Comparison of ENCODE assay signal across 33 cellular contexts in genomic region chr10:108755661-108756060, GRCh38.
"Had no signal": no experiment of that assay in that cellular context is flagged by ENCODE, and none has a peak within 500 bp of the region (broad histone marks: within the 10 kb centered on the region; RNA-seq: fewer than 3 reads in every experiment).

No MANE protein-coding gene starts in this region.

- H3K9me3 Mint-ChIP-seq: activated CD8-positive, alpha-beta T cell treated with anti-CD3 and anti-CD28 coated beads for 36 hours; brain; mesothelial cell of epicardium; nephron progenitor cell; stimulated activated naive B cell treated with anti-CD40 and anti-IgM and Interleukin-4, amounts not matched to agents 10 μg/mL and 1 μg/mL and 100 μg/mL, for 72 hours had no signal

- DNase-seq: activated CD4-positive, alpha-beta T cell treated with anti-CD3 and anti-CD28 coated beads for 1 hour; activated CD4-positive, alpha-beta T cell treated with anti-CD3 and anti-CD28 coated beads, Interleukin-2, amount 50 U/mL, for 1 hour; activated CD8-positive, alpha-beta T cell treated with anti-CD3 and anti-CD28 coated beads for 36 hours; activated gamma-delta T cell treated with Interleukin-2 at 50 U/mL for 16 hours; activated naive CD4-positive, alpha-beta T cell treated with anti-CD3 and anti-CD28 coated beads, Interleukin-2, amount 50 U/mL, for 16 hours; activated T-cell treated with anti-CD3 and anti-CD28 coated beads, Interleukin-2, amount 50 U/mL, for 4 hours; dorsolateral prefrontal cortex; effector memory CD8-positive, alpha-beta T cell; foreskin keratinocyte; heart left ventricle; hypothalamus; immature natural killer cell; left ventricle myocardium inferior; mammary epithelial cell; naive B cell; nephron progenitor cell; ovary; sigmoid colon; small intestine; stimulated activated CD4-positive, alpha-beta T cell treated with anti-CD3 and anti-CD28 coated beads, Interleukin-1b, Interleukin-23, amount 100 ng/mL, for 48 hours; stimulated activated naive B cell treated with anti-CD40 and anti-IgM and Interleukin-4, amounts not matched to agents 10 μg/mL and 1 μg/mL and 100 μg/mL, for 72 hours; stomach; T-helper 17 cell; T1000; tibial artery; upper lobe of right lung had no signal

- H3K27me3 ChIP-seq: cardiac muscle cell, foreskin keratinocyte, heart left ventricle, ovary, sigmoid colon, stomach, tibial artery, upper lobe of right lung had no signal

- H3K27me3 Mint-ChIP-seq: activated CD8-positive, alpha-beta T cell treated with anti-CD3 and anti-CD28 coated beads for 36 hours; activated T-helper 17 cell treated with anti-CD3 and anti-CD28 coated beads, Interleukin-2, amount 50 U/mL, for 72 hours; effector memory CD8-positive, alpha-beta T cell; stimulated activated naive B cell treated with anti-CD40 and anti-IgM and Interleukin-4, amounts not matched to agents 10 μg/mL and 1 μg/mL and 100 μg/mL, for 72 hours; T-helper 17 cell had no signal

- H3K27ac ChIP-seq: cardiac muscle cell, coronary artery, dorsolateral prefrontal cortex, foreskin keratinocyte, heart left ventricle, left ventricle myocardium inferior, ovary, prostate gland, sigmoid colon, stomach, tibial artery, upper lobe of right lung had no signal

- H3K4me3 ChIP-seq: cardiac muscle cell, coronary artery, dorsolateral prefrontal cortex, heart left ventricle, left ventricle myocardium inferior, ovary, prostate gland, sigmoid colon, stomach, tibial artery, upper lobe of right lung had no signal

- H3K36me3 ChIP-seq: cardiac muscle cell, heart left ventricle, left ventricle myocardium inferior, ovary, prostate gland, sigmoid colon, stomach, tibial artery, upper lobe of right lung had no signal

- H3K4me1 ChIP-seq: foreskin keratinocyte, heart left ventricle, left ventricle myocardium inferior, prostate gland, sigmoid colon, stomach, tibial artery, upper lobe of right lung had no signal

- H3K9me3 ChIP-seq: heart left ventricle, left ventricle myocardium inferior, ovary, prostate gland, sigmoid colon, stomach, tibial artery, upper lobe of right lung had no signal

- FAIRE-seq: small intestine had no signal

- H3K36me3 Mint-ChIP-seq: brain; immature natural killer cell; mesothelial cell of epicardium; naive B cell; stimulated activated naive B cell treated with anti-CD40 and anti-IgM and Interleukin-4, amounts not matched to agents 10 μg/mL and 1 μg/mL and 100 μg/mL, for 72 hours; WTC11 had no signal

- H3K27ac Mint-ChIP-seq: activated CD8-positive, alpha-beta T cell treated with anti-CD3 and anti-CD28 coated beads for 36 hours; activated T-helper 17 cell treated with anti-CD3 and anti-CD28 coated beads, Interleukin-2, amount 50 U/mL, for 72 hours; brain; effector memory CD8-positive, alpha-beta T cell; immature natural killer cell; mesothelial cell of epicardium; naive B cell; nephron progenitor cell; stimulated activated naive B cell treated with anti-CD40 and anti-IgM and Interleukin-4, amounts not matched to agents 10 μg/mL and 1 μg/mL and 100 μg/mL, for 72 hours; T-helper 17 cell; WTC11 had no signal

- H3K4me1 Mint-ChIP-seq: activated T-helper 17 cell treated with anti-CD3 and anti-CD28 coated beads, Interleukin-2, amount 50 U/mL, for 72 hours; brain; immature natural killer cell; mesothelial cell of epicardium; naive B cell; nephron progenitor cell; stimulated activated naive B cell treated with anti-CD40 and anti-IgM and Interleukin-4, amounts not matched to agents 10 μg/mL and 1 μg/mL and 100 μg/mL, for 72 hours; T-helper 17 cell had no signal

- H3K4me3 Mint-ChIP-seq: activated CD8-positive, alpha-beta T cell treated with anti-CD3 and anti-CD28 coated beads for 36 hours; activated T-cell treated with anti-CD3 and anti-CD28 coated beads, Interleukin-2, amount 50 U/mL, for 4 hours; activated T-helper 17 cell treated with anti-CD3 and anti-CD28 coated beads, Interleukin-2, amount 50 U/mL, for 72 hours; brain; effector memory CD8-positive, alpha-beta T cell; immature natural killer cell; mesothelial cell of epicardium; naive B cell; nephron progenitor cell; stimulated activated naive B cell treated with anti-CD40 and anti-IgM and Interleukin-4, amounts not matched to agents 10 μg/mL and 1 μg/mL and 100 μg/mL, for 72 hours; T-helper 17 cell; WTC11 had no signal

- ATAC-seq: activated CD8-positive, alpha-beta T cell treated with anti-CD3 and anti-CD28 coated beads for 36 hours; activated T-cell treated with anti-CD3 and anti-CD28 coated beads, Interleukin-2, amount 50 U/mL, for 4 hours; activated T-helper 17 cell treated with anti-CD3 and anti-CD28 coated beads, Interleukin-2, amount 50 U/mL, for 72 hours; effector memory CD8-positive, alpha-beta T cell; foreskin keratinocyte; heart left ventricle; stimulated activated naive B cell treated with anti-CD40 and anti-IgM and Interleukin-4, amounts not matched to agents 10 μg/mL and 1 μg/mL and 100 μg/mL, for 72 hours; T-helper 17 cell; upper lobe of right lung; WTC11 had no signal
